ENCODE assay signal across 8 cellular contexts in genomic region chr10:86585037-86585725, GRCh38.
DNase-seq lines count a peak whose midpoint lies in the region; ATAC-seq, FAIRE-seq and TF ChIP-seq lines count a peak whose summit lies in the region.

No MANE protein-coding gene starts in this region.

- no peaks in the 10 kb centered on the region for H4K20me1 ChIP-seq in H1 (replicated peaks in 1 of 2; ENCODE audit: control insufficient read depth in 1 of 2, insufficient read depth in 2 of 2, low read length in 2 of 2)

- peak; percentile 84 for FAIRE-seq in H1 (lab: Jason Lieb, UNC)

- H3K79me2 ChIP-seq in H1 (ENCODE audit: control insufficient read depth in 1 of 2, insufficient read depth in 2 of 2, low read length in 2 of 2), result no peaks in the 10 kb centered on the region

- H4K91ac ChIP-seq in H1 (replicated peaks; ENCODE audit: insufficient read length, low read length), result no peak overlapping the region

- H3K27ac ChIP-seq in H1 (ENCODE audit: low read depth, low read length), result no peak overlapping the region

- no peak overlapping the region for H3K4me3 ChIP-seq in H1 (ENCODE audit: extremely low read depth in 1 of 4, insufficient read depth in 2 of 4, low read depth in 3 of 4, low read length in 4 of 4)

- no peak overlapping the region for H2AK5ac ChIP-seq in H1 (ENCODE audit: low read depth, low read length)

- H3K9me3 ChIP-seq in H1 (ENCODE audit: insufficient read depth in 2 of 2, low read depth in 1 of 2, low read length in 1 of 2), result no peaks in the 10 kb centered on the region

- H3K23me2 ChIP-seq in H1 (ENCODE audit: low read depth, low read length), result no peaks in the 10 kb centered on the region

- TF ChIP-seq POLR2A in H1 (IDR thresholded peaks at IDR 0.05; ENCODE audit: control extremely low read depth in 1 of 2, low read depth in 2 of 2, low read length in 2 of 2), result no peak

- H2BK20ac ChIP-seq in H1 (ENCODE audit: low read length), result no peak overlapping the region

- H3K4me1 ChIP-seq in H1 (replicated peaks in 1 of 4; ENCODE audit: control insufficient read depth in 3 of 4, insufficient read depth in 4 of 4, low read length in 3 of 4), result peaks cover 0 to 2% (median 0%) of the 10 kb centered on the region in 4 experiments; a peak in 1 of 7 replicates

- H3K79me1 ChIP-seq in H1 (ENCODE audit: low read depth, low read length), result no peaks in the 10 kb centered on the region

- WGBS in H1 (ENCODE audit: extremely low coverage in 1 of 2, insufficient coverage in 1 of 2, insufficient read length in 1 of 2, insufficient replicate concordance in 2 of 2, low coverage in 1 of 2, low lambda C conversion rate in 2 of 2, missing lambda C conversion rate in 1 of 2), 2 experiments, result 41% methylated on average over 10 of the region's 10 CpGs; no CpG with 5 or more reads in 1 of the 2 experiments

- no peak overlapping the region for H4K5ac ChIP-seq in H1 (ENCODE audit: insufficient read length, low read depth, low read length)

- no peak for TF ChIP-seq EP300 in H1 (IDR thresholded peaks at IDR 0.05; ENCODE audit: borderline replicate concordance in 1 of 2, low read depth in 2 of 2, low read length in 2 of 2)

- CTCF ChIA-PET in H1 (lab: Charles Lee; ENCODE audit: partially characterized antibody), result interaction anchor here (0.6 to 7.2 kb wide), 46 partner anchors 9 to 360 kb away, joined by 3 to 61 read pairs (median 4); partner anchors contain the start of genes LDB3 and WAPL

- no peak overlapping the region for H2BK15ac ChIP-seq in H1 (ENCODE audit: low read length)

- H2AFZ ChIP-seq in H1 (ENCODE audit: low read length), result no peak overlapping the region

- H3K23ac ChIP-seq in H1 (ENCODE audit: insufficient read length), result no peak overlapping the region

- no peak overlapping the region for H3K4ac ChIP-seq in H1 (replicated peaks; ENCODE audit: insufficient read length, low read depth, low read length)

- H3K56ac ChIP-seq in H1 (replicated peaks; ENCODE audit: insufficient read length, low read depth, low read length), result no peak overlapping the region

- H2BK120ac ChIP-seq in H1 (replicated peaks; ENCODE audit: low read depth, low read length), result no peak overlapping the region

- peak; percentile 39 for DNase-seq in CMK (ENCODE audit: low read depth)
- DNase-seq in NCI-H774 (lab: John Stamatoyannopoulos, UW), result peak; percentile 38
- DNase-seq in activated CD8-positive, alpha-beta memory T cell treated with anti-CD3 and anti-CD28 coated beads for 24 hours, result peak; percentile 88
- DNase-seq in H1 (ENCODE audit: low read depth in 1 of 2, low spot score in 2 of 2), result peak; percentile 67 to 91
- DNase-seq in middle frontal gyrus (ENCODE audit: extremely low spot score, low spot score), result peak; percentile 62
- DNase-seq in stimulated activated CD8-positive, alpha-beta memory T cell treated with anti-CD3 and anti-CD28 coated beads, Interleukin-4, amount 100 ng/mL, for 24 hours (ENCODE audit: low read depth), result peak; percentile 48

- peak; percentile 93 for ATAC-seq in GM19397 (IDR thresholded peaks at IDR 0.05; ENCODE audit: unreplicated experiment)
- peak; percentile 84 for ATAC-seq in HG03460 (IDR thresholded peaks at IDR 0.05; ENCODE audit: unreplicated experiment)

- H3K14ac ChIP-seq in H1 (ENCODE audit: insufficient read length), result no peak overlapping the region

- H2BK5ac ChIP-seq in H1 (ENCODE audit: low read depth, low read length), result no peak overlapping the region

- TF ChIP-seq CTCF in H1 (IDR thresholded peaks at IDR 0.05; ENCODE audit: control extremely low read depth in 1 of 3, insufficient read depth in 1 of 3, low read depth in 1 of 3, low read length in 3 of 3), result peak; percentile 92 to 97 (median 93)

- H3K9ac ChIP-seq in H1 (replicated peaks in 1 of 4; ENCODE audit: extremely low read depth in 1 of 4, low read depth in 3 of 4, low read length in 3 of 4), result no peak overlapping the region

- H4K8ac ChIP-seq in H1 (ENCODE audit: extremely low read depth, insufficient read depth, low read length), result no peak overlapping the region

- H3K4me2 ChIP-seq in H1 (ENCODE audit: insufficient read depth in 1 of 2, low read depth in 2 of 2, low read length in 2 of 2), result no peak overlapping the region

- 0 out of 7 replicates have a peak, but pooled peaks cover 0 to 3% (median 0%) of the 10 kb centered on the region in 4 experiments for H3K27me3 ChIP-seq in H1 (replicated peaks in 1 of 4; ENCODE audit: control insufficient read depth in 3 of 4, extremely low read depth in 1 of 4, insufficient read depth in 3 of 4, low read length in 3 of 4)

- POLR2A ChIA-PET in H1 (lab: Charles Lee; ENCODE audit: partially characterized antibody), result interaction anchor here (0.5 to 1.5 kb wide), 3 partner anchors 63 to 185 kb away, joined by 3 read pairs; no protein-coding TSS in a partner anchor

- no peaks in the 10 kb centered on the region for H3K36me3 ChIP-seq in H1 (ENCODE audit: control insufficient read depth in 2 of 4, insufficient read depth in 4 of 4, low read length in 3 of 4)

- peak; percentile 97 to 98 for TF ChIP-seq RAD21 in H1 (IDR thresholded peaks at IDR 0.05 in 1 of 2, conservative IDR thresholded peaks at IDR 0.05 in 1 of 2; ENCODE audit: low read depth in 2 of 2, low read length in 2 of 2)

- no peak overlapping the region for H3K18ac ChIP-seq in H1 (ENCODE audit: extremely low read depth, low read length)

- H2BK12ac ChIP-seq in H1 (ENCODE audit: low read depth, low read length), result no peak overlapping the region

TF ChIP-seq in H1, 55 proteins besides CTCF, POLR2A, EP300 and RAD21 (continues in another document):
- TF ChIP-seq CHD1 (IDR thresholded peaks at IDR 0.05; ENCODE audit: low read depth, low read length) (no peak), NANOG (IDR thresholded peaks at IDR 0.05; ENCODE audit: insufficient read depth, low read depth, low read length, poor library complexity, severe bottlenecking) (peak; percentile 33), CBX8 (IDR thresholded peaks at IDR 0.05; ENCODE audit: borderline replicate concordance, low read depth, low read length) (no peak), BACH1 (IDR thresholded peaks at IDR 0.05; ENCODE audit: low read length) (no peak), SAP30 (IDR thresholded peaks at IDR 0.05; ENCODE audit: insufficient read depth, insufficient replicate concordance, low read length) (no peak), USF2 (IDR thresholded peaks at IDR 0.05; ENCODE audit: low read length) (no peak), BRCA1 (IDR thresholded peaks at IDR 0.05; ENCODE audit: low read depth, low read length) (no peak), TAF1 (IDR thresholded peaks at IDR 0.05; ENCODE audit: low read depth, low read length) (0 out of 2 replicates have a peak, but pooled peaks have one; percentile 36), POLR2AphosphoS5 (IDR thresholded peaks at IDR 0.05; ENCODE audit: low read depth, low read length) (no peak), E2F6 (IDR thresholded peaks at IDR 0.05) (no peak), SIRT6 (IDR thresholded peaks at IDR 0.05; ENCODE audit: low read length) (no peak), HDAC2 (IDR thresholded peaks at IDR 0.05; ENCODE audit: borderline replicate concordance in 1 of 2, low read depth in 2 of 2, low read length in 2 of 2) (no peak), PHF8 (conservative IDR thresholded peaks at IDR 0.05; ENCODE audit: low read depth, low read length) (no peak), SIN3A (conservative IDR thresholded peaks at IDR 0.05 in 1 of 2, IDR thresholded peaks at IDR 0.05 in 1 of 2; ENCODE audit: low read depth in 1 of 2, low read length in 2 of 2) (no peak), GABPA (IDR thresholded peaks at IDR 0.05; ENCODE audit: borderline replicate concordance, insufficient read depth, low read length) (peak; percentile 56; the same call in 1 of the 2 replicates), NRF1 (IDR thresholded peaks at IDR 0.05; ENCODE audit: low read depth, low read length) (no peak), TAF7 (optimal IDR thresholded peaks at IDR 0.05; ENCODE audit: borderline replicate concordance, low read depth, low read length) (no peak), CBX5 (IDR thresholded peaks at IDR 0.05; ENCODE audit: low read depth, low read length) (no peak), GTF2F1 (IDR thresholded peaks at IDR 0.05; ENCODE audit: borderline replicate concordance, low read depth, low read length) (no peak), MAFK (IDR thresholded peaks at IDR 0.05; ENCODE audit: low read depth, low read length) (no peak), JUND (IDR thresholded peaks at IDR 0.05; ENCODE audit: low read length) (no peak), POU5F1 (IDR thresholded peaks at IDR 0.05; ENCODE audit: low read depth, low read length) (no peak), SP1 (IDR thresholded peaks at IDR 0.05; ENCODE audit: low read depth, low read length) (no peak), YY1 (IDR thresholded peaks at IDR 0.05; ENCODE audit: low read depth, low read length) (peak; percentile 43; the same call in 1 of the 2 replicates), SIX5 (IDR thresholded peaks at IDR 0.05; ENCODE audit: low read depth, low read length) (no peak), KDM5A (IDR thresholded peaks at IDR 0.05; ENCODE audit: low read length) (peak; percentile 56; the same call in 1 of the 2 replicates), CREB1 (IDR thresholded peaks at IDR 0.05) (0 out of 2 replicates have a peak, but pooled peaks have one; percentile 39), RBBP5 (IDR thresholded peaks at IDR 0.05; ENCODE audit: borderline replicate concordance, low read depth, low read length) (no peak), HDAC6 (IDR thresholded peaks at IDR 0.05; ENCODE audit: low read depth, low read length) (no peak)
- TF ChIP-seq, protein P1, sequence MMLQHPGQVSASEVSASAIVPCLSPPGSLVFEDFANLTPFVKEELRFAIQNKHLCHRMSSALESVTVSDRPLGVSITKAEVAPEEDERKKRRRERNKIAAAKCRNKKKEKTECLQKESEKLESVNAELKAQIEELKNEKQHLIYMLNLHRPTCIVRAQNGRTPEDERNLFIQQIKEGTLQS (IDR thresholded peaks at IDR 0.05; ENCODE audit: insufficient read depth, low read depth, low read length), result no peak

Comparison
In these comparisons a context has a peak if more than half of its experiments do, and no peak if none do; other contexts are left out.
1. DNase-seq: peak in every context shown above with its lines; median percentile 88 in activated CD8-positive, alpha-beta memory T cell treated with anti-CD3 and anti-CD28 coated beads for 24 hours; 79 in H1; 62 in middle frontal gyrus; 48 in stimulated activated CD8-positive, alpha-beta memory T cell treated with anti-CD3 and anti-CD28 coated beads, Interleukin-4, amount 100 ng/mL, for 24 hours; 39 in CMK; 38 in NCI-H774.